ENCODE assay signal across 17 cellular contexts in the genomic region with DNA sequence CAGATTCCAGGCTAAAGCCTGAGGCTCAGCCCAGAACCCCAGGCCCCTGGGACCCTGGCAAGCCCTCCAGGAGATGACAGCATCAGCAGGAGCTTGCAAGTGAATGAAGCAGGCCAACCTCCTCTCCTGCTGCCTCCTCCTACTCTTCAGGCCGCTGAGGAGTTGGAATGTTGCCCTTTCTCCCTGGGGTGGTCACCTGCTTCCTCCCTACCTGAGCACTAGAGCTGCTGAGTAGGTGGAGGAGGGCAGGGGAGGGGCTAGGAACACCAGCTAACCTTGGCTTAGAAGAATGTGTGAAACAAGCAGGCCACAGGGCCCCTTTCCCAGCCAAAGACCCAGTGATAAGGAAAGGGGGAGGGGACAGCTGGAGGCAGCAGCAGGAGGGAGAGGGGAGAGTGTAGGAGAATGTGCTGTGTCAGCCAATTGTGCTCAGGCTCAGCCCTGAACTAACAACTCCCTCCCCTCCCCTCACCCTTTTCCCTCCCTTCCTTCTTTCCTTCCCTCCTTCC. TPM values are rescaled to one million over a fixed set of nuclear protein-coding genes. Genes with fewer than 3 reads are reported as not detected.
DNase-seq lines count a peak whose midpoint lies in the region; ATAC-seq and TF ChIP-seq lines count a peak whose summit lies in the region.
"Had no signal": no experiment of that assay in that cellular context is flagged by ENCODE, and none has a peak within 500 bp of the region (broad histone marks: within the 10 kb centered on the region; RNA-seq: fewer than 3 reads in every experiment).

No MANE protein-coding gene starts in this region.

- in situ Hi-C loops in ACHN (cut with HindIII; ENCODE audit: low pct_ligation_motif_present, low pct_unique_long_range_greater_than_20kb, low sequenced_read_pairs): no loop called here

- intact Hi-C loops in body of pancreas (cut with DNase I) (no loop called here), left lung (cut with DNase I) (no loop called here)

- H3K4me3 ChIP-seq in body of pancreas (no peak overlapping the region), left lung (no peak overlapping the region), subcutaneous abdominal adipose tissue (ENCODE audit: low read depth in 1 of 5, low read length in 5 of 5) (no peak overlapping the region)
- H3K4me3 ChIP-seq: SJSA1, tibial artery had no signal

- H3K27ac ChIP-seq in body of pancreas (no peak overlapping the region), left lung (no peak overlapping the region), subcutaneous abdominal adipose tissue (ENCODE audit: low read depth, low read length) (peak overlapping the region; percentile 69)
- H3K27ac ChIP-seq: 22Rv1, SJSA1, tibial artery, VCaP had no signal

- DNase-seq in DMS 273 (lab: John Stamatoyannopoulos, UW; ENCODE audit: unreplicated experiment) (peak; percentile 34), DMS 273 treated with DMSO at 0.1 percent for 48 hours (lab: John Stamatoyannopoulos, UW) (no peak), body of pancreas (peak; percentile 15 to 73 (median 50)), left lung (peak in 1 of 2 donors; percentile 43), activated T-cell treated with anti-CD3 and anti-CD28 coated beads for 4 hours (no peak), DMS53 (lab: John Stamatoyannopoulos, UW) (no peak), ACHN (no peak)
- DNase-seq: activated CD8-positive, alpha-beta memory T cell treated with anti-CD3 and anti-CD28 coated beads, Interleukin-2, amount 50 U/mL, for 4 hours; DMS153; foreskin fibroblast; kidney; NCI-H1694; tibial artery had no signal

- H3K9ac ChIP-seq in subcutaneous abdominal adipose tissue (ENCODE audit: low read length in 5 of 5): peak overlapping the region in 1 of 5 donors; percentile 14

- H3K36me3 ChIP-seq in body of pancreas (replicated peaks in 1 of 2; ENCODE audit: insufficient read depth in 1 of 2, low read depth in 2 of 2) (no peaks in the 10 kb centered on the region), left lung (no peaks in the 10 kb centered on the region), subcutaneous abdominal adipose tissue (ENCODE audit: control insufficient read depth in 5 of 5, insufficient read depth in 5 of 5, low read length in 5 of 5) (no peaks in the 10 kb centered on the region)
- H3K36me3 ChIP-seq: SJSA1, tibial artery had no signal

- H3K4me1 ChIP-seq in body of pancreas: peaks cover 6% of the 10 kb centered on the region
- no peaks in the 10 kb centered on the region for H3K4me1 ChIP-seq in left lung
- H3K4me1 ChIP-seq in subcutaneous abdominal adipose tissue (ENCODE audit: control insufficient read depth in 5 of 5, insufficient read depth in 5 of 5, low read length in 5 of 5): peaks cover 6 to 46% (median 32%) of the 10 kb centered on the region in 5 donors
- H3K4me1 ChIP-seq: tibial artery had no signal

- WGBS in body of pancreas, 2 donors: 0% methylated on average over 1 of the region's 1 CpG; no CpG with 5 or more reads in 1 of the 2 donors

- no peak for TF ChIP-seq CTCF in body of pancreas (IDR thresholded peaks at IDR 0.05)
- no peak for TF ChIP-seq CTCF in left lung (IDR thresholded peaks at IDR 0.05)

- H3K27me3 ChIP-seq in body of pancreas (no peaks in the 10 kb centered on the region), left lung (peaks cover 0 to 7% of the 10 kb centered on the region in 2 donors), subcutaneous abdominal adipose tissue (ENCODE audit: control insufficient read depth in 5 of 5, insufficient read depth in 4 of 5, low read length in 5 of 5) (peaks cover 0 to 51% (median 27%) of the 10 kb centered on the region in 5 donors)
- H3K27me3 ChIP-seq: SJSA1, tibial artery had no signal

- H3K9me3 ChIP-seq in body of pancreas: no peaks in the 10 kb centered on the region
- no peaks in the 10 kb centered on the region for H3K9me3 ChIP-seq in left lung
- H3K9me3 ChIP-seq in subcutaneous abdominal adipose tissue (ENCODE audit: control insufficient read depth in 5 of 5, low read length in 5 of 5): peaks cover 0 to 5% (median 0%) of the 10 kb centered on the region in 5 donors
- H3K9me3 ChIP-seq: SJSA1, tibial artery had no signal

- TF ChIP-seq POLR2A in body of pancreas (IDR thresholded peaks at IDR 0.05): no peak

- peak; percentile 33 for ATAC-seq in body of pancreas
- peak; percentile 67 for ATAC-seq in left lung

RNA-seq across cellular contexts. Expression of a gene that starts 58.0 kb away (rescaled TPM):
- total RNA-seq in body of pancreas (1 to 10 TPM; 8.2 to 8.3 TPM), left lung (10 to 100 TPM; 20.7 to 28.7 TPM)

Comparison
In these comparisons a context has a peak if more than half of its experiments do, and no peak if none do; other contexts are left out.
1. DNase-seq: peak in DMS 273 (single experiment) and body of pancreas (4 of 4); none in DMS 273 treated with DMSO at 0.1 percent for 48 hours (single experiment), activated T-cell treated with anti-CD3 and anti-CD28 coated beads for 4 hours (single experiment), DMS53 (single experiment) and ACHN (single experiment).